Comparison of ENCODE assay signal across 8 cellular contexts in genomic region chr12:31959051-31959700, GRCh38. TPM values are rescaled to one million over a fixed set of nuclear protein-coding genes. Genes with fewer than 3 reads are reported as not detected.
DNase-seq lines count a peak whose midpoint lies in the region; ATAC-seq and TF ChIP-seq lines count a peak whose summit lies in the region.

Gene RESF1, plus strand, starts transcription at chr12:31959415. Its CDS starts 21,541 bp downstream, at chr12:31980956.

- peaks cover 3% of the 10 kb centered on the region for H3K9me3 Mint-ChIP-seq in activated T-helper 17 cell treated with anti-CD3 and anti-CD28 coated beads, Interleukin-2, amount 50 U/mL, for 72 hours
- H3K9me3 Mint-ChIP-seq in naive thymus-derived CD8-positive, alpha-beta T cell: peaks cover 0 to 2% (median 0%) of the 10 kb centered on the region in 9 donors
- peaks cover 4 to 9% of the 10 kb centered on the region in 2 donors for H3K9me3 Mint-ChIP-seq in stimulated activated naive B cell treated with anti-CD40 and anti-IgM and Interleukin-4, amounts not matched to agents 10 μg/mL and 1 μg/mL and 100 μg/mL, for 72 hours

- peak within 1 kb of the TSS; percentile 66 for H3K4me3 ChIP-seq in fibroblast of mammary gland (ENCODE audit: control insufficient read depth, low read depth, low read length)

- H3K36me3 Mint-ChIP-seq in activated T-helper 17 cell treated with anti-CD3 and anti-CD28 coated beads, Interleukin-2, amount 50 U/mL, for 72 hours (ENCODE audit: low read depth): peaks cover 45% of the 10 kb centered on the region
- H3K36me3 Mint-ChIP-seq in naive thymus-derived CD8-positive, alpha-beta T cell: peaks cover 29 to 43% (median 41%) of the 10 kb centered on the region in 3 donors
- peaks cover 33 to 66% of the 10 kb centered on the region in 2 donors for H3K36me3 Mint-ChIP-seq in stimulated activated naive B cell treated with anti-CD40 and anti-IgM and Interleukin-4, amounts not matched to agents 10 μg/mL and 1 μg/mL and 100 μg/mL, for 72 hours

- H3K4me1 Mint-ChIP-seq in activated T-helper 17 cell treated with anti-CD3 and anti-CD28 coated beads, Interleukin-2, amount 50 U/mL, for 72 hours: peaks cover 44% of the 10 kb centered on the region
- peaks cover 36 to 80% (median 69%) of the 10 kb centered on the region in 4 donors for H3K4me1 Mint-ChIP-seq in naive thymus-derived CD8-positive, alpha-beta T cell
- peaks cover 38 to 79% of the 10 kb centered on the region in 2 donors for H3K4me1 Mint-ChIP-seq in stimulated activated naive B cell treated with anti-CD40 and anti-IgM and Interleukin-4, amounts not matched to agents 10 μg/mL and 1 μg/mL and 100 μg/mL, for 72 hours

- no peak for TF ChIP-seq CTCF in RWPE1 (conservative IDR thresholded peaks at IDR 0.05; ENCODE audit: low read depth)
- no peak for TF ChIP-seq CTCF in fibroblast of mammary gland (conservative IDR thresholded peaks at IDR 0.05; ENCODE audit: control insufficient read depth, insufficient read depth, low read depth, low read length)

- DNase-seq in EH (ENCODE audit: low read depth) (peak; percentile 87), GOT3 (lab: John Stamatoyannopoulos, UW) (peak; percentile 50), LHCN-M2 (ENCODE audit: low read depth) (peak; percentile 84), RWPE1 (ENCODE audit: low spot score) (peak; percentile 80), fibroblast of mammary gland (ENCODE audit: low read depth) (peak; percentile 78)
- peak; percentile 68 to 92 (median 84) for DNase-seq in naive thymus-derived CD8-positive, alpha-beta T cell
- peak; percentile 87 for DNase-seq in stimulated activated naive B cell treated with anti-CD40 and anti-IgM and Interleukin-4, amounts not matched to agents 10 μg/mL and 1 μg/mL and 100 μg/mL, for 72 hours

- H3K27ac Mint-ChIP-seq in activated T-helper 17 cell treated with anti-CD3 and anti-CD28 coated beads, Interleukin-2, amount 50 U/mL, for 72 hours: peak within 1 kb of the TSS; percentile 96
- peak within 1 kb of the TSS; percentile 94 to 99 (median 97) for H3K27ac Mint-ChIP-seq in naive thymus-derived CD8-positive, alpha-beta T cell
- peak within 1 kb of the TSS; percentile 97 for H3K27ac Mint-ChIP-seq in stimulated activated naive B cell treated with anti-CD40 and anti-IgM and Interleukin-4, amounts not matched to agents 10 μg/mL and 1 μg/mL and 100 μg/mL, for 72 hours

- peak within 1 kb of the TSS; percentile 94 for H3K4me3 Mint-ChIP-seq in activated T-helper 17 cell treated with anti-CD3 and anti-CD28 coated beads, Interleukin-2, amount 50 U/mL, for 72 hours
- peak within 1 kb of the TSS; percentile 93 to 99 (median 97) for H3K4me3 Mint-ChIP-seq in naive thymus-derived CD8-positive, alpha-beta T cell
- peak within 1 kb of the TSS; percentile 93 to 96 for H3K4me3 Mint-ChIP-seq in stimulated activated naive B cell treated with anti-CD40 and anti-IgM and Interleukin-4, amounts not matched to agents 10 μg/mL and 1 μg/mL and 100 μg/mL, for 72 hours

- no peaks in the 10 kb centered on the region for H3K27me3 Mint-ChIP-seq in activated T-helper 17 cell treated with anti-CD3 and anti-CD28 coated beads, Interleukin-2, amount 50 U/mL, for 72 hours
- H3K27me3 Mint-ChIP-seq in naive thymus-derived CD8-positive, alpha-beta T cell: no peaks in the 10 kb centered on the region
- H3K27me3 Mint-ChIP-seq in stimulated activated naive B cell treated with anti-CD40 and anti-IgM and Interleukin-4, amounts not matched to agents 10 μg/mL and 1 μg/mL and 100 μg/mL, for 72 hours: no peaks in the 10 kb centered on the region

- POLR2A ChIA-PET in RWPE1 (lab: Yijun Ruan, JAX; ENCODE audit: low non-redundant PET): interaction anchor here (0.6 kb wide), 1 partner anchor 45 kb away, joined by 3 read pairs; no protein-coding TSS in a partner anchor
- POLR2A ChIA-PET in naive thymus-derived CD8-positive, alpha-beta T cell (lab: Charles Lee): interaction anchor here (0.6 to 4.6 kb wide), 46 partner anchors 9 to 635 kb away, joined by 3 to 112 read pairs (median 6); partner anchors contain the start of genes AMN1 and ETFBKMT

- H3K27ac ChIP-seq in RWPE1: peak within 1 kb of the TSS; percentile 95

- CTCF ChIA-PET in RWPE1 (lab: Yijun Ruan, JAX): interaction anchor here (0.6 to 0.7 kb wide), 3 partner anchors 30 to 306 kb away, joined by 3 to 4 read pairs (median 3); no protein-coding TSS in a partner anchor

- ATAC-seq in activated T-helper 17 cell treated with anti-CD3 and anti-CD28 coated beads, Interleukin-2, amount 50 U/mL, for 72 hours (replicated peaks): peak; percentile 84
- peak; percentile 76 to 80 for ATAC-seq in naive thymus-derived CD8-positive, alpha-beta T cell
- ATAC-seq in stimulated activated naive B cell treated with anti-CD40 and anti-IgM and Interleukin-4, amounts not matched to agents 10 μg/mL and 1 μg/mL and 100 μg/mL, for 72 hours (replicated peaks): peak; percentile 91 to 92

RNA-seq across cellular contexts. Expression of gene RESF1, which starts in this region (rescaled TPM):
- total RNA-seq in LHCN-M2 (2014; rRNA removed): 14.9 and 20.0 TPM in 2 replicates
- polyA plus RNA-seq in LHCN-M2 (2012): 2.0 TPM
- total RNA-seq in activated T-helper 17 cell treated with anti-CD3 and anti-CD28 coated beads, Interleukin-2, amount 50 U/mL, for 72 hours: 10 to 100 TPM; 83.1 to 88.3 TPM
- 100 to 1,000 TPM; 541 to 583 TPM for total RNA-seq in naive thymus-derived CD8-positive, alpha-beta T cell
- polyA plus RNA-seq in naive thymus-derived CD8-positive, alpha-beta T cell: 100 to 1,000 TPM; 129 to 237 (median 154) TPM

Comparison
In these comparisons a context has a peak if more than half of its experiments do, and no peak if none do; other contexts are left out.
1. Peak in every context shown above with its lines: DNase-seq, ATAC-seq, H3K4me3 ChIP-seq and H3K27ac ChIP-seq.
2. RNA of gene RESF1 (total RNA-seq): 541 to 583 TPM in naive thymus-derived CD8-positive, alpha-beta T cell; 83.1 to 88.3 TPM in activated T-helper 17 cell treated with anti-CD3 and anti-CD28 coated beads, Interleukin-2, amount 50 U/mL, for 72 hours and 14.9 to 20.0 TPM in LHCN-M2; every median in the first group is over 4 times any median in the second.